Comparison of ENCODE assay signal across 3 cellular contexts in the genomic region with DNA sequence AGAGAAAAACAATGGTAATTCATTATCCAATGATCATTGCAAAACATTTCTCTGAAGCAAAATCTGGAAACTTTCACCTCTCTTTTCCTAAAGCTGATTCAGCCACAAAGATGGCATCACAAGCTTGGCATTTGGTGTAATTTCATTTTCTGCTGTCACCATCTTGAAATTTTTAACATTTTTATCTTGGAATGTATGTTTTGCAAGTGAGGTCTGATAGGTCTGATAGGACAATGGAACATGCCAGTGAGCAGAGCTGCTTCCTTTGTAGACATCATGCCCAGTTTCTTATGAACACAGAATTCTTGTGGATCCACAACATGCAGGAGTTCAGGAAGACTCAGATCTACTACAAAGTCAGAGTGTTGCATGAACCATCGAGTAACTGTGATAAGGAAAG.
A peak's percentile ranks its signal among the peaks of the same experiment; 100 is the strongest.
TF ChIP-seq lines count a peak whose summit lies in the region.

No MANE protein-coding gene starts in this region.

TF ChIP-seq in SK-N-SH treated with all-trans-retinoic acid at 6 μM for 48 hours, 23 proteins besides CTCF, POLR2A, EP300 and RAD21 (continued from another document):
- TF ChIP-seq, protein P1, sequence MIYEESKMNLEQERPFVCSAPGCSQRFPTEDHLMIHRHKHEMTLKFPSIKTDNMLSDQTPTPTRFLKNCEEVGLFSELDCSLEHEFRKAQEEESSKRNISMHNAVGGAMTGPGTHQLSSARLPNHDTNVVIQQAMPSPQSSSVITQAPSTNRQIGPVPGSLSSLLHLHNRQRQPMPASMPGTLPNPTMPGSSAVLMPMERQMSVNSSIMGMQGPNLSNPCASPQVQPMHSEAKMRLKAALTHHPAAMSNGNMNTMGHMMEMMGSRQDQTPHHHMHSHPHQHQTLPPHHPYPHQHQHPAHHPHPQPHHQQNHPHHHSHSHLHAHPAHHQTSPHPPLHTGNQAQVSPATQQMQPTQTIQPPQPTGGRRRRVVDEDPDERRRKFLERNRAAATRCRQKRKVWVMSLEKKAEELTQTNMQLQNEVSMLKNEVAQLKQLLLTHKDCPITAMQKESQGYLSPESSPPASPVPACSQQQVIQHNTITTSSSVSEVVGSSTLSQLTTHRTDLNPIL (CRISPR knock-in tag; IDR thresholded peaks at IDR 0.05; ENCODE audit: low read depth), result peak; percentile 42; the same call in 1 of the 2 replicates
- peak; percentile 82 for TF ChIP-seq ISL1 (CRISPR knock-in tag; IDR thresholded peaks at IDR 0.05)
- no peak for TF ChIP-seq ZNF70 (CRISPR knock-in tag; IDR thresholded peaks at IDR 0.05)
- no peak for TF ChIP-seq RARB (CRISPR knock-in tag; IDR thresholded peaks at IDR 0.05)

TF ChIP-seq in SK-N-SH, 30 proteins besides CTCF, POLR2A, EP300 and RAD21:
- TF ChIP-seq, protein P2, sequence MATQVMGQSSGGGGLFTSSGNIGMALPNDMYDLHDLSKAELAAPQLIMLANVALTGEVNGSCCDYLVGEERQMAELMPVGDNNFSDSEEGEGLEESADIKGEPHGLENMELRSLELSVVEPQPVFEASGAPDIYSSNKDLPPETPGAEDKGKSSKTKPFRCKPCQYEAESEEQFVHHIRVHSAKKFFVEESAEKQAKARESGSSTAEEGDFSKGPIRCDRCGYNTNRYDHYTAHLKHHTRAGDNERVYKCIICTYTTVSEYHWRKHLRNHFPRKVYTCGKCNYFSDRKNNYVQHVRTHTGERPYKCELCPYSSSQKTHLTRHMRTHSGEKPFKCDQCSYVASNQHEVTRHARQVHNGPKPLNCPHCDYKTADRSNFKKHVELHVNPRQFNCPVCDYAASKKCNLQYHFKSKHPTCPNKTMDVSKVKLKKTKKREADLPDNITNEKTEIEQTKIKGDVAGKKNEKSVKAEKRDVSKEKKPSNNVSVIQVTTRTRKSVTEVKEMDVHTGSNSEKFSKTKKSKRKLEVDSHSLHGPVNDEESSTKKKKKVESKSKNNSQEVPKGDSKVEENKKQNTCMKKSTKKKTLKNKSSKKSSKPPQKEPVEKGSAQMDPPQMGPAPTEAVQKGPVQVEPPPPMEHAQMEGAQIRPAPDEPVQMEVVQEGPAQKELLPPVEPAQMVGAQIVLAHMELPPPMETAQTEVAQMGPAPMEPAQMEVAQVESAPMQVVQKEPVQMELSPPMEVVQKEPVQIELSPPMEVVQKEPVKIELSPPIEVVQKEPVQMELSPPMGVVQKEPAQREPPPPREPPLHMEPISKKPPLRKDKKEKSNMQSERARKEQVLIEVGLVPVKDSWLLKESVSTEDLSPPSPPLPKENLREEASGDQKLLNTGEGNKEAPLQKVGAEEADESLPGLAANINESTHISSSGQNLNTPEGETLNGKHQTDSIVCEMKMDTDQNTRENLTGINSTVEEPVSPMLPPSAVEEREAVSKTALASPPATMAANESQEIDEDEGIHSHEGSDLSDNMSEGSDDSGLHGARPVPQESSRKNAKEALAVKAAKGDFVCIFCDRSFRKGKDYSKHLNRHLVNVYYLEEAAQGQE (IDR thresholded peaks at IDR 0.05; ENCODE audit: low read depth, low read length), result no peak
- TF ChIP-seq, protein P3, sequence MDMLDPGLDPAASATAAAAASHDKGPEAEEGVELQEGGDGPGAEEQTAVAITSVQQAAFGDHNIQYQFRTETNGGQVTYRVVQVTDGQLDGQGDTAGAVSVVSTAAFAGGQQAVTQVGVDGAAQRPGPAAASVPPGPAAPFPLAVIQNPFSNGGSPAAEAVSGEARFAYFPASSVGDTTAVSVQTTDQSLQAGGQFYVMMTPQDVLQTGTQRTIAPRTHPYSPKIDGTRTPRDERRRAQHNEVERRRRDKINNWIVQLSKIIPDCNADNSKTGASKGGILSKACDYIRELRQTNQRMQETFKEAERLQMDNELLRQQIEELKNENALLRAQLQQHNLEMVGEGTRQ (IDR thresholded peaks at IDR 0.05; ENCODE audit: borderline replicate concordance, low read depth, low read length), result no peak
- TF ChIP-seq FOXM1 (IDR thresholded peaks at IDR 0.05; ENCODE audit: low read depth) (no peak), CHD2 (IDR thresholded peaks at IDR 0.05; ENCODE audit: low read length, partially characterized antibody) (no peak)

TF ChIP-seq in H1, 55 proteins besides CTCF, POLR2A, EP300 and RAD21 (continued from another document):
- no peak for TF ChIP-seq PHF8 (conservative IDR thresholded peaks at IDR 0.05; ENCODE audit: low read depth, low read length)
- TF ChIP-seq, protein P4, sequence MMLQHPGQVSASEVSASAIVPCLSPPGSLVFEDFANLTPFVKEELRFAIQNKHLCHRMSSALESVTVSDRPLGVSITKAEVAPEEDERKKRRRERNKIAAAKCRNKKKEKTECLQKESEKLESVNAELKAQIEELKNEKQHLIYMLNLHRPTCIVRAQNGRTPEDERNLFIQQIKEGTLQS (IDR thresholded peaks at IDR 0.05; ENCODE audit: insufficient read depth, low read depth, low read length), result no peak
- TF ChIP-seq BACH1 (IDR thresholded peaks at IDR 0.05; ENCODE audit: low read length), result no peak
- no peak for TF ChIP-seq CEBPB (IDR thresholded peaks at IDR 0.05; ENCODE audit: low read depth, low read length)
- no peak for TF ChIP-seq TAF7 (optimal IDR thresholded peaks at IDR 0.05; ENCODE audit: borderline replicate concordance, low read depth, low read length)
- TF ChIP-seq ZNF274 (IDR thresholded peaks at IDR 0.05; ENCODE audit: borderline replicate concordance, extremely low read depth, low read length), result no peak
- no peak for TF ChIP-seq NANOG (IDR thresholded peaks at IDR 0.05; ENCODE audit: insufficient read depth, low read depth, low read length, poor library complexity, severe bottlenecking)
- no peak for TF ChIP-seq CBX5 (IDR thresholded peaks at IDR 0.05; ENCODE audit: low read depth, low read length)
TF ChIP-seq in H1: peak in this region for 0.
